In genomic region chr1:62687903-62688686, GRCh38 we compare ENCODE assay signal across 8 cellular contexts. TPM values are rescaled to one million over a fixed set of nuclear protein-coding genes. Genes with fewer than 3 reads are reported as not detected.
DNase-seq lines count a peak whose midpoint lies in the region; ATAC-seq and TF ChIP-seq lines count a peak whose summit lies in the region.

Gene DOCK7, minus strand, starts transcription at chr1:62688386. Its CDS starts 122 bp downstream, at chr1:62688264.

- DNase-seq in A172 (ENCODE audit: low spot score) (peak; percentile 49), NCI-H2029 treated with DMSO at 0.1 percent for 48 hours (lab: John Stamatoyannopoulos, UW) (peak; percentile 69), cardiac fibroblast (ENCODE audit: low read depth in 2 of 2) (peak; percentile 84 to 88), skeletal muscle cell (ENCODE audit: low read depth) (no peak)

- ATAC-seq in GM18508 (IDR thresholded peaks at IDR 0.05; ENCODE audit: insufficient read depth, unreplicated experiment) (peak; percentile 42), HG02938 (IDR thresholded peaks at IDR 0.05; ENCODE audit: unreplicated experiment) (peak; percentile 61)

- peaks cover 2% of the 10 kb centered on the region for H3K9me3 ChIP-seq in iPS-18c (ENCODE audit: control insufficient read depth, insufficient read depth, low read length)

- H3K27ac ChIP-seq in VCaP = peak within 1 kb of the TSS; percentile 91

- TF ChIP-seq CTCF in VCaP (conservative IDR thresholded peaks at IDR 0.05) (no peak), cardiac fibroblast (IDR thresholded peaks at IDR 0.05; ENCODE audit: low read depth, low read length) (no peak)

- H3K4me3 ChIP-seq in cardiac fibroblast (replicated peaks in 1 of 2; ENCODE audit: low read depth in 2 of 2, low read length in 2 of 2) (peak within 1 kb of the TSS; percentile 67 to 69), iPS-18c (ENCODE audit: insufficient read depth, low read depth, low read length) (peak within 1 kb of the TSS; percentile 93), skeletal muscle cell (ENCODE audit: low read depth, low read length) (peak within 1 kb of the TSS; percentile 81)

RNA-seq across cellular contexts. Expression of gene DOCK7, which starts in this region (rescaled TPM):
- total RNA-seq in A172 (2014; rRNA removed; shearing (Covaris generic)) = 41.2 and 70.2 TPM in 2 replicates
